In the genomic region with DNA sequence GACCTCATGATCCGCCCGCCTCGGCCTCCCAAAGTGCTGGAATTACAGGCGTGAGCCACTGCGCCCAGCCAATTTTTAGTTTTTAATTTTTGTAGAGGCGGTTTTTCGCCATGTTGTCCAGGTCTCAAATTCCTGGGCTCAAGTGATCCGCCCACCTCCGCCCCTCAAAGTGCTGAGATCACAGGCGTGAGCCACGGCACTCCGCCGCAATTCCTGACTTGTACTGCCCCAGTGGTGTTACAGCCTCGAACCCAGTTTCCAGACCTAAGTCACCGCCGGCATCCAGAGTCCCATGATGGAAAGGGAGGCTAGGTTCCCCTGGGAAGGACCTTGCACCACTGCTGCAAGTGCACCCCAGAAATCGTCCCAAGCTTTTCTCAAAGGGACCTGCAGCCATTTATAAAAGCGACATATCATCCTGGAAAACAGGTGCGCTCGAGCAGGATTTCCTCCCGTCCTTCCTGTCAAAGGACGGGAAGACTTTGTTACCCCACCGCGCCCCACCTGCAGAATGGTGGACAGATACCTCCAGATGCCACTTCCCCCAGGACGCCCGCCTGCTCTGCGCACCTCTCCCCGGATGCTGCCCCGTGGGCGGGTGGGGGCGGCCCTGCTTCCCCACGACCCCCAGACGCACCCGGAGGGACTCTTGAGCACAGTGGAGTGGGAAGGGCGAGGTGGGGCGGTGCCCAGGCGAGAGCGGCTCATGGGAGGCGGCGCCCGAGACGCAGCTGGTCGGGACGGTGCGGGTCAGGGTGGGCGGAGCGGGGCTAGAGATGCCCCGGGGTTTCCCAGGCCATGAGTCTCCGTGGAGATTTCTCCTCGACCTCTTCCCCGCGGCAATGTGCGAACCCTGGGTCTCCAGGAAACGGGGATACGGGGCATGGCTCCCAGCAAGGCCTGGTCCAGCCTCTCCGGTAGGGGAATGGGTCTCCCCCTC, we compare ENCODE assay signal across 8 cellular contexts. TPM values are rescaled to one million over a fixed set of nuclear protein-coding genes. Genes with fewer than 3 reads are reported as not detected.
DNase-seq lines count a peak whose midpoint lies in the region; ATAC-seq and TF ChIP-seq lines count a peak whose summit lies in the region.

No MANE protein-coding gene starts in this region.

- peaks cover 10 to 30% (median 21%) of the 10 kb centered on the region in 4 donors for H3K4me1 Mint-ChIP-seq in naive thymus-derived CD8-positive, alpha-beta T cell

- H3K4me1 ChIP-seq in esophagus squamous epithelium (peaks cover 7 to 47% (median 9%) of the 10 kb centered on the region in 3 donors), testis (no peaks in the 10 kb centered on the region)

- peaks cover 13 to 26% (median 16%) of the 10 kb centered on the region in 3 donors for H3K36me3 Mint-ChIP-seq in naive thymus-derived CD8-positive, alpha-beta T cell

- POLR2A ChIA-PET in naive thymus-derived CD8-positive, alpha-beta T cell (lab: Charles Lee) = interaction anchor here (0.5 to 6.0 kb wide), 34 partner anchors 11 to 470 kb away, joined by 3 to 102 read pairs (median 5); partner anchors contain the start of genes ATP6AP1, DNASE1L1, EMD and FAM3A

- no peaks in the 10 kb centered on the region for H3K27me3 Mint-ChIP-seq in naive thymus-derived CD8-positive, alpha-beta T cell

- H3K4me3 ChIP-seq in AG10803 (ENCODE audit: low read length) (peak overlapping the region; percentile 65), esophagus squamous epithelium (peak overlapping the region; percentile 67 to 76 (median 72)), testis (peak overlapping the region; percentile 74 to 86)

- DNase-seq in AG10803 (ENCODE audit: low read depth) = peak; percentile 59
- peak; percentile 63 to 93 for DNase-seq in NCI-H526 (lab: John Stamatoyannopoulos, UW)
- DNase-seq in activated CD8-positive, alpha-beta memory T cell treated with anti-CD3 and anti-CD28 coated beads, Interleukin-2, amount 50 U/mL, for 4 hours = peak; percentile 59
- DNase-seq in esophagus squamous epithelium (lab: John Stamatoyannopoulos, UW) = no peak
- DNase-seq in naive thymus-derived CD8-positive, alpha-beta T cell = peak in 6 of 10 donors; percentile 26 to 70 (median 37)
- peak; percentile 55 for DNase-seq in testis

- H3K9me3 ChIP-seq in esophagus squamous epithelium = no peaks in the 10 kb centered on the region
- no peaks in the 10 kb centered on the region for H3K9me3 ChIP-seq in testis

- H3K4me3 Mint-ChIP-seq in naive thymus-derived CD8-positive, alpha-beta T cell = peak overlapping the region; percentile 94 to 100 (median 96)

- 33 to 67% methylated on average over 5 to 7 of the region's 56 CpGs for WGBS in esophagus squamous epithelium, 2 donors
- 15 to 58% methylated on average over 6 to 34 of the region's 56 CpGs for WGBS in testis, 2 donors

- ATAC-seq in GM18868 (IDR thresholded peaks at IDR 0.05; ENCODE audit: unreplicated experiment) (peak; percentile 53), HG03095 (IDR thresholded peaks at IDR 0.05; ENCODE audit: unreplicated experiment) (peak; percentile 41)
- peak; percentile 11 to 32 for ATAC-seq in naive thymus-derived CD8-positive, alpha-beta T cell

- H3K27ac ChIP-seq in esophagus squamous epithelium (peak overlapping the region; percentile 95 to 99 (median 97)), testis (peak overlapping the region; percentile 91 to 95)

- intact Hi-C loops in esophagus squamous epithelium (cut with DNase I) = no loop called here
- intact Hi-C loops in testis (cut with DNase I; ENCODE audit: low total_unique reads) = no loop called here

- no peaks in the 10 kb centered on the region for H3K27me3 ChIP-seq in esophagus squamous epithelium
- H3K27me3 ChIP-seq in testis = no peaks in the 10 kb centered on the region

- H3K9me3 Mint-ChIP-seq in naive thymus-derived CD8-positive, alpha-beta T cell = no peaks in the 10 kb centered on the region

- H3K27ac Mint-ChIP-seq in naive thymus-derived CD8-positive, alpha-beta T cell = peak overlapping the region; percentile 97 to 100 (median 99)

- no peak for TF ChIP-seq POLR2A in esophagus squamous epithelium (IDR thresholded peaks at IDR 0.05)
- no peak for TF ChIP-seq POLR2A in testis (IDR thresholded peaks at IDR 0.05)

- H3K36me3 ChIP-seq in esophagus squamous epithelium = peaks cover 10 to 25% (median 14%) of the 10 kb centered on the region in 3 donors
- no peaks in the 10 kb centered on the region for H3K36me3 ChIP-seq in testis (ENCODE audit: low read depth, missing control alignments)

- TF ChIP-seq CTCF in AG10803 (conservative IDR thresholded peaks at IDR 0.05; ENCODE audit: low read length) (no peak), esophagus squamous epithelium (IDR thresholded peaks at IDR 0.05) (no peak), testis (IDR thresholded peaks at IDR 0.05) (no peak)

RNA-seq across cellular contexts. Expression of gene RPL10, which starts 1.0 kb away (rescaled TPM):
- total RNA-seq in esophagus squamous epithelium = 1,000 to 10,000 TPM; 2,607 to 8,937 (median 4,770) TPM
- total RNA-seq in naive thymus-derived CD8-positive, alpha-beta T cell = 1,000 to 10,000 TPM; 4,733 to 4,862 TPM
- polyA plus RNA-seq in naive thymus-derived CD8-positive, alpha-beta T cell = 1,000 to 10,000 TPM; 5,585 to 7,081 (median 6,663) TPM
- total RNA-seq in testis = 1,000 to 10,000 TPM in 1 of 2 donors, 100 to 1,000 TPM in 1; 925 to 1,913 TPM
- polyA plus RNA-seq in testis (ENCODE audit: insufficient read depth, low read depth, low replicate concordance) = 1,423 TPM

RNA-seq across cellular contexts. Expression of gene DNASE1L1, which starts 11.8 kb away (rescaled TPM):
- total RNA-seq in esophagus squamous epithelium (10 to 100 TPM; 21.7 to 41.4 (median 32.1) TPM), testis (10 to 100 TPM; 36.5 to 42.2 TPM)
- 10 to 100 TPM; 16.6 to 19.9 TPM for total RNA-seq in naive thymus-derived CD8-positive, alpha-beta T cell
- 10 to 100 TPM; 12.7 to 15.3 (median 12.8) TPM for polyA plus RNA-seq in naive thymus-derived CD8-positive, alpha-beta T cell
- polyA plus RNA-seq in testis (ENCODE audit: insufficient read depth, low read depth, low replicate concordance) = 18.5 TPM

RNA-seq across cellular contexts. Expression of gene TAFAZZIN, which starts 14.1 kb away (rescaled TPM):
- 10 to 100 TPM; 16.3 to 37.4 (median 31.4) TPM for total RNA-seq in esophagus squamous epithelium
- total RNA-seq in naive thymus-derived CD8-positive, alpha-beta T cell = 100 to 1,000 TPM; 111 to 112 TPM
- 10 to 100 TPM; 29.3 to 39.8 (median 37.8) TPM for polyA plus RNA-seq in naive thymus-derived CD8-positive, alpha-beta T cell
- 10 to 100 TPM; 32.1 to 48.7 TPM for total RNA-seq in testis
- 11.8 TPM for polyA plus RNA-seq in testis (ENCODE audit: insufficient read depth, low read depth, low replicate concordance)

RNA-seq across cellular contexts. Expression of gene EMD, which starts 18.1 kb away (rescaled TPM):
- total RNA-seq in esophagus squamous epithelium (10 to 100 TPM; 12.7 to 50.1 (median 40.2) TPM), testis (10 to 100 TPM; 65.6 to 69.6 TPM)
- total RNA-seq in naive thymus-derived CD8-positive, alpha-beta T cell = 10 to 100 TPM; 90.4 to 95.4 TPM
- polyA plus RNA-seq in naive thymus-derived CD8-positive, alpha-beta T cell = 10 to 100 TPM; 35.5 to 37.1 (median 35.7) TPM
- 74.2 TPM for polyA plus RNA-seq in testis (ENCODE audit: insufficient read depth, low read depth, low replicate concordance)

RNA-seq across cellular contexts. Expression of gene FLNA, which starts 22.8 kb away (rescaled TPM):
- 1,000 to 10,000 TPM in 1 of 4 donors, 100 to 1,000 TPM in 3; 290 to 1,242 (median 582) TPM for total RNA-seq in esophagus squamous epithelium
- total RNA-seq in naive thymus-derived CD8-positive, alpha-beta T cell = 100 to 1,000 TPM; 613 to 633 TPM
- polyA plus RNA-seq in naive thymus-derived CD8-positive, alpha-beta T cell = 100 to 1,000 TPM; 156 to 341 (median 169) TPM
- total RNA-seq in testis = 100 to 1,000 TPM; 400 to 532 TPM
- polyA plus RNA-seq in testis (ENCODE audit: insufficient read depth, low read depth, low replicate concordance) = 474 TPM
